ENCODE assay signal across 1 cellular context in genomic region chr18:65365245-65365955, GRCh38.
A peak's percentile ranks its signal among the peaks of the same experiment; 100 is the strongest.
TF ChIP-seq lines count a peak whose summit lies in the region.

No MANE protein-coding gene starts in this region.

TF ChIP-seq in H1, 55 proteins besides CTCF, POLR2A, EP300 and RAD21 (continued from another document):
- TF ChIP-seq CHD7 (IDR thresholded peaks at IDR 0.05; ENCODE audit: insufficient replicate concordance, low read length) = peak; percentile 79
- TF ChIP-seq TCF12 (IDR thresholded peaks at IDR 0.05; ENCODE audit: low read depth, low read length) = 0 out of 2 replicates have a peak, but pooled peaks have one; percentile 45
